In the genomic region with DNA sequence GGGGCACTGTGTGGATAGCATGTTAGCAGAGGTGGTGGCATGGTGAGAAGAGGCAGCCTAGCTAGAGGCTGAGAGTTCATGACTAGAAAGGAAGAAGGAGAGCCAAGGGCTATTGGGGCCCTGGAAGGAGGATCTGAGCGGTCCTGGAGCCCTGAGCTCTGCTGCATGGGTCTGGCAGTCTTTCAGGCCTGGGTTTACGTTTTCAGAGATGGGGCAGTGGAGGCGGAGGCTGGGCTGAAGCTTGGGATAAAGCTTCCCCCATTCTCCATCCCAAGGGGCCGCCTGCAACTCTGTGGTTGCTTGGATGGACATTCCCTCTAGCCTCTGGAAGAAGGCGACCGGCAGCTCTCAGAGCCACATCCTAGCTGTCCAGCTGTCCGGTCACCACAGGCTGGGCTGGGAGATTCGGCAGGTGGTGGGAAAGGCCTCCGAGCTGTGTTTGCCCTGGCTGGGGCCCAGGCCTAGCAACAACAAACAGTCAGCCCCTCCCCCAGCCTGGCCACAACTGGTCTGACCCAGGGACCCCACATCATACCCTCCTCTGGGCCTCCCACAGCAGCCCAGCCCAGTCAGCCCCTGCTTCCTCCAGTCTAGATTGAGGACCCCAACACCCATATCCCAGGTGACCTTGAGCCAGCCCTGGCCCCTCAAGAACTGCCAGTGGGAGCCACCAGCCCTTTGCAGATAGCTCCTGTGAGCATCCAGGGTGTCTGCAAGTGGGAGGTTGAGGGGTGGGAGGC, we compare ENCODE assay signal across 1 cellular context.
TF ChIP-seq lines count a peak whose summit lies in the region.

No MANE protein-coding gene starts in this region.

TF ChIP-seq in HepG2, 621 proteins besides CTCF, POLR2A, EP300 and RAD21 (continued from another document and continues in another):
- TF ChIP-seq, protein P1, sequence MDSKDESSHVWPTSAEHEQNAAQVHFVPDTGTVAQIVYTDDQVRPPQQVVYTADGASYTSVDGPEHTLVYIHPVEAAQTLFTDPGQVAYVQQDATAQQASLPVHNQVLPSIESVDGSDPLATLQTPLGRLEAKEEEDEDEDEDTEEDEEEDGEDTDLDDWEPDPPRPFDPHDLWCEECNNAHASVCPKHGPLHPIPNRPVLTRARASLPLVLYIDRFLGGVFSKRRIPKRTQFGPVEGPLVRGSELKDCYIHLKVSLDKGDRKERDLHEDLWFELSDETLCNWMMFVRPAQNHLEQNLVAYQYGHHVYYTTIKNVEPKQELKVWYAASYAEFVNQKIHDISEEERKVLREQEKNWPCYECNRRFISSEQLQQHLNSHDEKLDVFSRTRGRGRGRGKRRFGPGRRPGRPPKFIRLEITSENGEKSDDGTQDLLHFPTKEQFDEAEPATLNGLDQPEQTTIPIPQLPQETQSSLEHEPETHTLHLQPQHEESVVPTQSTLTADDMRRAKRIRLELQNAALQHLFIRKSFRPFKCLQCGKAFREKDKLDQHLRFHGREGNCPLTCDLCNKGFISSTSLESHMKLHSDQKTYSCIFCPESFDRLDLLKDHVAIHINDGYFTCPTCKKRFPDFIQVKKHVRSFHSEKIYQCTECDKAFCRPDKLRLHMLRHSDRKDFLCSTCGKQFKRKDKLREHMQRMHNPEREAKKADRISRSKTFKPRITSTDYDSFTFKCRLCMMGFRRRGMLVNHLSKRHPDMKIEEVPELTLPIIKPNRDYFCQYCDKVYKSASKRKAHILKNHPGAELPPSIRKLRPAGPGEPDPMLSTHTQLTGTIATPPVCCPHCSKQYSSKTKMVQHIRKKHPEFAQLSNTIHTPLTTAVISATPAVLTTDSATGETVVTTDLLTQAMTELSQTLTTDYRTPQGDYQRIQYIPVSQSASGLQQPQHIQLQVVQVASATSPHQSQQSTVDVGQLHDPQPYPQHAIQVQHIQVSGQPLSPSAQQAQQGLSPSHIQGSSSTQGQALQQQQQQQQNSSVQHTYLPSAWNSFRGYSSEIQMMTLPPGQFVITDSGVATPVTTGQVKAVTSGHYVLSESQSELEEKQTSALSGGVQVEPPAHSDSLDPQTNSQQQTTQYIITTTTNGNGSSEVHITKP (CRISPR knock-in tag; IDR thresholded peaks at IDR 0.05; ENCODE audit: low read depth), result peak; percentile 83; the same call in 1 of the 2 replicates
- TF ChIP-seq CEBPG (CRISPR knock-in tag; IDR thresholded peaks at IDR 0.05) (no peak), ZNF234 (CRISPR knock-in tag; conservative IDR thresholded peaks at IDR 0.05) (no peak), ZNF556 (CRISPR knock-in tag; IDR thresholded peaks at IDR 0.05; ENCODE audit: borderline replicate concordance) (peak; percentile 57; the same call in 1 of the 2 replicates), HDAC6 (IDR thresholded peaks at IDR 0.05; ENCODE audit: low read depth, low read length) (no peak), ZNF383 (CRISPR knock-in tag; IDR thresholded peaks at IDR 0.05; ENCODE audit: borderline replicate concordance) (0 out of 2 replicates have a peak, but pooled peaks have one; percentile 65), ZC3H4 (CRISPR knock-in tag; IDR thresholded peaks at IDR 0.05; ENCODE audit: borderline replicate concordance) (peak; percentile 26), ZNF777 (CRISPR knock-in tag; IDR thresholded peaks at IDR 0.05) (no peak), ZNF317 (CRISPR knock-in tag; IDR thresholded peaks at IDR 0.05) (peak; percentile 86), SIX4 (CRISPR knock-in tag; IDR thresholded peaks at IDR 0.05) (no peak), PRMT3 (CRISPR knock-in tag; IDR thresholded peaks at IDR 0.05; ENCODE audit: borderline replicate concordance, low read depth) (no peak; the same call in 1 of the 2 replicates), ISL2 (CRISPR knock-in tag; IDR thresholded peaks at IDR 0.05) (0 out of 2 replicates have a peak, but pooled peaks have one; percentile 22)
- TF ChIP-seq, protein P2, sequence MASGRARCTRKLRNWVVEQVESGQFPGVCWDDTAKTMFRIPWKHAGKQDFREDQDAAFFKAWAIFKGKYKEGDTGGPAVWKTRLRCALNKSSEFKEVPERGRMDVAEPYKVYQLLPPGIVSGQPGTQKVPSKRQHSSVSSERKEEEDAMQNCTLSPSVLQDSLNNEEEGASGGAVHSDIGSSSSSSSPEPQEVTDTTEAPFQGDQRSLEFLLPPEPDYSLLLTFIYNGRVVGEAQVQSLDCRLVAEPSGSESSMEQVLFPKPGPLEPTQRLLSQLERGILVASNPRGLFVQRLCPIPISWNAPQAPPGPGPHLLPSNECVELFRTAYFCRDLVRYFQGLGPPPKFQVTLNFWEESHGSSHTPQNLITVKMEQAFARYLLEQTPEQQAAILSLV (CRISPR knock-in tag; IDR thresholded peaks at IDR 0.05; ENCODE audit: borderline replicate concordance), result peak; percentile 53; the same call in 1 of the 2 replicates
- TF ChIP-seq, protein P3, sequence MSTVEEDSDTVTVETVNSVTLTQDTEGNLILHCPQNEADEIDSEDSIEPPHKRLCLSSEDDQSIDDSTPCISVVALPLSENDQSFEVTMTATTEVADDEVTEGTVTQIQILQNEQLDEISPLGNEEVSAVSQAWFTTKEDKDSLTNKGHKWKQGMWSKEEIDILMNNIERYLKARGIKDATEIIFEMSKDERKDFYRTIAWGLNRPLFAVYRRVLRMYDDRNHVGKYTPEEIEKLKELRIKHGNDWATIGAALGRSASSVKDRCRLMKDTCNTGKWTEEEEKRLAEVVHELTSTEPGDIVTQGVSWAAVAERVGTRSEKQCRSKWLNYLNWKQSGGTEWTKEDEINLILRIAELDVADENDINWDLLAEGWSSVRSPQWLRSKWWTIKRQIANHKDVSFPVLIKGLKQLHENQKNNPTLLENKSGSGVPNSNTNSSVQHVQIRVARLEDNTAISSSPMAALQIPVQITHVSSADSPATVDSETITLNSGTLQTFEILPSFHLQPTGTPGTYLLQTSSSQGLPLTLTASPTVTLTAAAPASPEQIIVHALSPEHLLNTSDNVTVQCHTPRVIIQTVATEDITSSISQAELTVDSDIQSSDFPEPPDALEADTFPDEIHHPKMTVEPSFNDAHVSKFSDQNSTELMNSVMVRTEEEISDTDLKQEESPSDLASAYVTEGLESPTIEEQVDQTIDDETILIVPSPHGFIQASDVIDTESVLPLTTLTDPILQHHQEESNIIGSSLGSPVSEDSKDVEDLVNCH (CRISPR knock-in tag; IDR thresholded peaks at IDR 0.05), result 0 out of 2 replicates have a peak, but pooled peaks have one; percentile 43
- TF ChIP-seq, protein P4, sequence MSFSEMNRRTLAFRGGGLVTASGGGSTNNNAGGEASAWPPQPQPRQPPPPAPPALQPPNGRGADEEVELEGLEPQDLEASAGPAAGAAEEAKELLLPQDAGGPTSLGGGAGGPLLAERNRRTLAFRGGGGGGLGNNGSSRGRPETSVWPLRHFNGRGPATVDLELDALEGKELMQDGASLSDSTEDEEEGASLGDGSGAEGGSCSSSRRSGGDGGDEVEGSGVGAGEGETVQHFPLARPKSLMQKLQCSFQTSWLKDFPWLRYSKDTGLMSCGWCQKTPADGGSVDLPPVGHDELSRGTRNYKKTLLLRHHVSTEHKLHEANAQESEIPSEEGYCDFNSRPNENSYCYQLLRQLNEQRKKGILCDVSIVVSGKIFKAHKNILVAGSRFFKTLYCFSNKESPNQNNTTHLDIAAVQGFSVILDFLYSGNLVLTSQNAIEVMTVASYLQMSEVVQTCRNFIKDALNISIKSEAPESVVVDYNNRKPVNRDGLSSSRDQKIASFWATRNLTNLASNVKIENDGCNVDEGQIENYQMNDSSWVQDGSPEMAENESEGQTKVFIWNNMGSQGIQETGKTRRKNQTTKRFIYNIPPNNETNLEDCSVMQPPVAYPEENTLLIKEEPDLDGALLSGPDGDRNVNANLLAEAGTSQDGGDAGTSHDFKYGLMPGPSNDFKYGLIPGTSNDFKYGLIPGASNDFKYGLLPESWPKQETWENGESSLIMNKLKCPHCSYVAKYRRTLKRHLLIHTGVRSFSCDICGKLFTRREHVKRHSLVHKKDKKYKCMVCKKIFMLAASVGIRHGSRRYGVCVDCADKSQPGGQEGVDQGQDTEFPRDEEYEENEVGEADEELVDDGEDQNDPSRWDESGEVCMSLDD (CRISPR knock-in tag; IDR thresholded peaks at IDR 0.05; ENCODE audit: borderline replicate concordance), result no peak
- TF ChIP-seq, protein P5, sequence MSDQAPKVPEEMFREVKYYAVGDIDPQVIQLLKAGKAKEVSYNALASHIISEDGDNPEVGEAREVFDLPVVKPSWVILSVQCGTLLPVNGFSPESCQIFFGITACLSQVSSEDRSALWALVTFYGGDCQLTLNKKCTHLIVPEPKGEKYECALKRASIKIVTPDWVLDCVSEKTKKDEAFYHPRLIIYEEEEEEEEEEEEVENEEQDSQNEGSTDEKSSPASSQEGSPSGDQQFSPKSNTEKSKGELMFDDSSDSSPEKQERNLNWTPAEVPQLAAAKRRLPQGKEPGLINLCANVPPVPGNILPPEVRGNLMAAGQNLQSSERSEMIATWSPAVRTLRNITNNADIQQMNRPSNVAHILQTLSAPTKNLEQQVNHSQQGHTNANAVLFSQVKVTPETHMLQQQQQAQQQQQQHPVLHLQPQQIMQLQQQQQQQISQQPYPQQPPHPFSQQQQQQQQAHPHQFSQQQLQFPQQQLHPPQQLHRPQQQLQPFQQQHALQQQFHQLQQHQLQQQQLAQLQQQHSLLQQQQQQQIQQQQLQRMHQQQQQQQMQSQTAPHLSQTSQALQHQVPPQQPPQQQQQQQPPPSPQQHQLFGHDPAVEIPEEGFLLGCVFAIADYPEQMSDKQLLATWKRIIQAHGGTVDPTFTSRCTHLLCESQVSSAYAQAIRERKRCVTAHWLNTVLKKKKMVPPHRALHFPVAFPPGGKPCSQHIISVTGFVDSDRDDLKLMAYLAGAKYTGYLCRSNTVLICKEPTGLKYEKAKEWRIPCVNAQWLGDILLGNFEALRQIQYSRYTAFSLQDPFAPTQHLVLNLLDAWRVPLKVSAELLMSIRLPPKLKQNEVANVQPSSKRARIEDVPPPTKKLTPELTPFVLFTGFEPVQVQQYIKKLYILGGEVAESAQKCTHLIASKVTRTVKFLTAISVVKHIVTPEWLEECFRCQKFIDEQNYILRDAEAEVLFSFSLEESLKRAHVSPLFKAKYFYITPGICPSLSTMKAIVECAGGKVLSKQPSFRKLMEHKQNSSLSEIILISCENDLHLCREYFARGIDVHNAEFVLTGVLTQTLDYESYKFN (CRISPR knock-in tag; conservative IDR thresholded peaks at IDR 0.05), result peak; percentile 94
- TF ChIP-seq, protein P6, sequence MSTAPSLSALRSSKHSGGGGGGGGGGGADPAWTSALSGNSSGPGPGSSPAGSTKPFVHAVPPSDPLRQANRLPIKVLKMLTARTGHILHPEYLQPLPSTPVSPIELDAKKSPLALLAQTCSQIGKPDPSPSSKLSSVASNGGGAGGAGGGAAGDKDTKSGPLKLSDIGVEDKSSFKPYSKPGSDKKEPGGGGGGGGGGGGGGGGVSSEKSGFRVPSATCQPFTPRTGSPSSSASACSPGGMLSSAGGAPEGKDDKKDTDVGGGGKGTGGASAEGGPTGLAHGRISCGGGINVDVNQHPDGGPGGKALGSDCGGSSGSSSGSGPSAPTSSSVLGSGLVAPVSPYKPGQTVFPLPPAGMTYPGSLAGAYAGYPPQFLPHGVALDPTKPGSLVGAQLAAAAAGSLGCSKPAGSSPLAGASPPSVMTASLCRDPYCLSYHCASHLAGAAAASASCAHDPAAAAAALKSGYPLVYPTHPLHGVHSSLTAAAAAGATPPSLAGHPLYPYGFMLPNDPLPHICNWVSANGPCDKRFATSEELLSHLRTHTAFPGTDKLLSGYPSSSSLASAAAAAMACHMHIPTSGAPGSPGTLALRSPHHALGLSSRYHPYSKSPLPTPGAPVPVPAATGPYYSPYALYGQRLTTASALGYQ (CRISPR knock-in tag; IDR thresholded peaks at IDR 0.05), result peak; percentile 35; the same call in 1 of the 2 replicates
- TF ChIP-seq, protein P7, sequence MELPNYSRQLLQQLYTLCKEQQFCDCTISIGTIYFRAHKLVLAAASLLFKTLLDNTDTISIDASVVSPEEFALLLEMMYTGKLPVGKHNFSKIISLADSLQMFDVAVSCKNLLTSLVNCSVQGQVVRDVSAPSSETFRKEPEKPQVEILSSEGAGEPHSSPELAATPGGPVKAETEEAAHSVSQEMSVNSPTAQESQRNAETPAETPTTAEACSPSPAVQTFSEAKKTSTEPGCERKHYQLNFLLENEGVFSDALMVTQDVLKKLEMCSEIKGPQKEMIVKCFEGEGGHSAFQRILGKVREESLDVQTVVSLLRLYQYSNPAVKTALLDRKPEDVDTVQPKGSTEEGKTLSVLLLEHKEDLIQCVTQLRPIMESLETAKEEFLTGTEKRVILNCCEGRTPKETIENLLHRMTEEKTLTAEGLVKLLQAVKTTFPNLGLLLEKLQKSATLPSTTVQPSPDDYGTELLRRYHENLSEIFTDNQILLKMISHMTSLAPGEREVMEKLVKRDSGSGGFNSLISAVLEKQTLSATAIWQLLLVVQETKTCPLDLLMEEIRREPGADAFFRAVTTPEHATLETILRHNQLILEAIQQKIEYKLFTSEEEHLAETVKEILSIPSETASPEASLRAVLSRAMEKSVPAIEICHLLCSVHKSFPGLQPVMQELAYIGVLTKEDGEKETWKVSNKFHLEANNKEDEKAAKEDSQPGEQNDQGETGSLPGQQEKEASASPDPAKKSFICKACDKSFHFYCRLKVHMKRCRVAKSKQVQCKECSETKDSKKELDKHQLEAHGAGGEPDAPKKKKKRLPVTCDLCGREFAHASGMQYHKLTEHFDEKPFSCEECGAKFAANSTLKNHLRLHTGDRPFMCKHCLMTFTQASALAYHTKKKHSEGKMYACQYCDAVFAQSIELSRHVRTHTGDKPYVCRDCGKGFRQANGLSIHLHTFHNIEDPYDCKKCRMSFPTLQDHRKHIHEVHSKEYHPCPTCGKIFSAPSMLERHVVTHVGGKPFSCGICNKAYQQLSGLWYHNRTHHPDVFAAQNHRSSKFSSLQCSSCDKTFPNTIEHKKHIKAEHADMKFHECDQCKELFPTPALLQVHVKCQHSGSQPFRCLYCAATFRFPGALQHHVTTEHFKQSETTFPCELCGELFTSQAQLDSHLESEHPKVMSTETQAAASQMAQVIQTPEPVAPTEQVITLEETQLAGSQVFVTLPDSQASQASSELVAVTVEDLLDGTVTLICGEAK (IDR thresholded peaks at IDR 0.05), result no peak
- TF ChIP-seq, protein P7 (CRISPR knock-in tag; IDR thresholded peaks at IDR 0.05), result peak; percentile 52; the same call in 1 of the 2 replicates
